ENCODE assay signal across 31 cellular contexts in genomic region chr11:102753267-102753666, GRCh38. TPM values are rescaled to one million over a fixed set of nuclear protein-coding genes. Genes with fewer than 3 reads are reported as not detected.
A peak's percentile ranks its signal among the peaks of the same experiment; 100 is the strongest.
DNase-seq lines count a peak whose midpoint lies in the region; ATAC-seq, FAIRE-seq and TF ChIP-seq lines count a peak whose summit lies in the region.
"Had no signal": no experiment of that assay in that cellular context is flagged by ENCODE, and none has a peak within 500 bp of the region (broad histone marks: within the 10 kb centered on the region; RNA-seq: fewer than 3 reads in every experiment).

No MANE protein-coding gene starts in this region.

- H3K18ac ChIP-seq in H9 (ENCODE audit: insufficient read length, low read depth, low read length) = no peak overlapping the region

- FAIRE-seq in keratinocyte (lab: Jason Lieb, UNC) = peak; percentile 68
- FAIRE-seq: GM12878, GM12892, GM18507 had no signal

- H3K36me3 Mint-ChIP-seq in GM23338 (ENCODE audit: low read depth) (no peaks in the 10 kb centered on the region), H9 (ENCODE audit: insufficient read depth in 1 of 3, low read depth in 3 of 3) (peaks cover 0 to 4% (median 0%) of the 10 kb centered on the region in 3 experiments; a peak in 2 of 7 replicates)
- H3K36me3 Mint-ChIP-seq: CD14-positive monocyte; CD4-positive, alpha-beta memory T cell; CD4-positive, CD25-positive, alpha-beta regulatory T cell; CD8-positive, alpha-beta memory T cell had no signal

- no peak overlapping the region for H3T11ph ChIP-seq in H9 (ENCODE audit: low read length)

- H3K9ac ChIP-seq in H9 (ENCODE audit: extremely low read depth, insufficient read length, low read length) (no peak overlapping the region), keratinocyte (ENCODE audit: control insufficient read depth, extremely low read depth, insufficient read depth, low read length) (no peak overlapping the region)
- H3K9ac ChIP-seq: BLaER1 had no signal

- no CpG with 5 or more reads among the region's 1 CpG for WGBS in H9 (ENCODE audit: extremely low coverage, insufficient read length, low lambda C conversion rate)

- ATAC-seq in GM23338 (no peak), GM21529 (IDR thresholded peaks at IDR 0.05; ENCODE audit: unreplicated experiment) (no peak)
- ATAC-seq: GM12878 had no signal

- H3K36me3 ChIP-seq in GM23338 (ENCODE audit: insufficient read depth) (no peaks in the 10 kb centered on the region), keratinocyte (ENCODE audit: control insufficient read depth in 2 of 2, extremely low read depth in 1 of 2, insufficient read depth in 2 of 2, low read length in 2 of 2) (no peaks in the 10 kb centered on the region)
- H3K36me3 ChIP-seq: BE2C, BLaER1 had no signal

- no peaks in the 10 kb centered on the region for H3K27me3 ChIP-seq in GM23338 (ENCODE audit: insufficient read depth)
- no peaks in the 10 kb centered on the region for H3K27me3 ChIP-seq in H9 (ENCODE audit: insufficient read depth, low read length)
- H3K27me3 ChIP-seq in keratinocyte (ENCODE audit: control insufficient read depth, extremely low read depth, insufficient read depth, low read length) = no peaks in the 10 kb centered on the region
- H3K27me3 ChIP-seq: BE2C, BLaER1 had no signal

- peaks cover 20% of the 10 kb centered on the region for H3K4me1 Mint-ChIP-seq in GM23338
- peaks cover 25 to 28% of the 10 kb centered on the region in 2 experiments for H3K4me1 Mint-ChIP-seq in H9
- H3K4me1 Mint-ChIP-seq: CD4-positive, alpha-beta memory T cell; CD4-positive, CD25-positive, alpha-beta regulatory T cell; CD8-positive, alpha-beta memory T cell had no signal

- H3K27ac Mint-ChIP-seq in GM23338 (0 out of 2 replicates have a peak overlapping the region, but pooled peaks have one; percentile 19), H9 (peak overlapping the region in 2 of 3 experiments; percentile 20 to 89; a peak in 3 of 7 replicates)
- H3K27ac Mint-ChIP-seq: CD4-positive, alpha-beta memory T cell; CD4-positive, CD25-positive, alpha-beta regulatory T cell; CD8-positive, alpha-beta memory T cell had no signal

- H2BK120ac ChIP-seq in H9 (ENCODE audit: low read depth, low read length, poor library complexity, severe bottlenecking) = peak overlapping the region; percentile 77

- H3K9me2 ChIP-seq in GM23338 (ENCODE audit: insufficient read depth) = no peaks in the 10 kb centered on the region

- no peak overlapping the region for H2BK20ac ChIP-seq in H9 (ENCODE audit: low read depth, low read length, poor library complexity, severe bottlenecking)

- no peaks in the 10 kb centered on the region for H3F3A ChIP-seq in GM23338 (replicated peaks; ENCODE audit: low read depth)

- no peaks in the 10 kb centered on the region for H4K20me1 ChIP-seq in GM23338 (replicated peaks; ENCODE audit: insufficient read depth)
- H4K20me1 ChIP-seq in H9 (ENCODE audit: control insufficient read depth, insufficient read depth, insufficient read length) = no peaks in the 10 kb centered on the region
- H4K20me1 ChIP-seq in keratinocyte (ENCODE audit: control insufficient read depth, extremely low read depth, insufficient read depth, low read length) = no peaks in the 10 kb centered on the region
- H4K20me1 ChIP-seq: BLaER1 had no signal

- dilution Hi-C loops in keratinocyte (cut with MboI; ENCODE audit: extremely low pct_ligation_motif_present, low sequenced_read_pairs) = no loop called here

- H4K91ac ChIP-seq in H9 (ENCODE audit: insufficient read length, low read depth, low read length) = no peak overlapping the region

- DNase-seq in GM23338 (ENCODE audit: low spot score) (no peak), H9 (no peak), epithelial cell of prostate (ENCODE audit: low read depth, low spot score) (no peak), keratinocyte (ENCODE audit: low read depth, low spot score) (no peak), dermis blood vessel endothelial cell (no peak), superior temporal gyrus (ENCODE audit: extremely low spot score) (no peak)
- DNase-seq: 8988T; ACHN; BE2C; C1 segment of cervical spinal cord; CD4-positive, alpha-beta memory T cell; CD4-positive, CD25-positive, alpha-beta regulatory T cell; CD8-positive, alpha-beta memory T cell; COR-L47; DMS 273 treated with DMSO at 0.1 percent for 48 hours; DMS153; DMS53; DMS79; DND-41; EL; GDM1 had no signal

- no peak overlapping the region for H2AK5ac ChIP-seq in H9 (ENCODE audit: insufficient read length, low read length)

- no peaks in the 10 kb centered on the region for H3K23me2 ChIP-seq in H9 (ENCODE audit: insufficient read length, low read depth, low read length, poor library complexity, severe bottlenecking)

- TF ChIP-seq CTCF in GM23338 (conservative IDR thresholded peaks at IDR 0.05; ENCODE audit: low read depth in 2 of 2) (no peak), H9 (conservative IDR thresholded peaks at IDR 0.05) (no peak), keratinocyte (optimal IDR thresholded peaks at IDR 0.05 in 1 of 3, IDR thresholded peaks at IDR 0.05 in 1 of 3, conservative IDR thresholded peaks at IDR 0.05 in 1 of 3; ENCODE audit: extremely low read depth in 1 of 3, insufficient read depth in 2 of 3, low read length in 3 of 3) (no peak)

- H3K14ac ChIP-seq in H9 (ENCODE audit: insufficient read depth, low read length) = no peak overlapping the region; the same call in 1 of the 2 replicates

- H3K4me1 ChIP-seq in GM23338 (ENCODE audit: insufficient read depth) = peaks cover 32% of the 10 kb centered on the region
- peaks cover 6% of the 10 kb centered on the region; the same call in 1 of the 2 replicates for H3K4me1 ChIP-seq in H9 (ENCODE audit: insufficient read depth, low read length)
- peaks cover 12% of the 10 kb centered on the region for H3K4me1 ChIP-seq in keratinocyte (ENCODE audit: control insufficient read depth, extremely low read depth, insufficient read depth, low read length)
- H3K4me1 ChIP-seq: BE2C had no signal

- H3K9me3 Mint-ChIP-seq in GM23338 (peaks cover 2% of the 10 kb centered on the region; the same call in 1 of the 3 replicates), H9 (no peaks in the 10 kb centered on the region)

- H3K4me3 ChIP-seq in GM23338 (no peak overlapping the region), keratinocyte (ENCODE audit: control insufficient read depth in 2 of 3, extremely low read depth in 1 of 3, insufficient read depth in 2 of 3, low read depth in 1 of 3, low read length in 3 of 3) (no peak overlapping the region)
- H3K4me3 ChIP-seq: BLaER1, GM12878 had no signal

- H3K27ac ChIP-seq in GM23338 (ENCODE audit: low read depth) (0 out of 2 replicates have a peak overlapping the region, but pooled peaks have one; percentile 36), H9 (ENCODE audit: insufficient read length, low read depth, low read length) (no peak overlapping the region), epithelial cell of prostate (peak overlapping the region; percentile 30), keratinocyte (ENCODE audit: control insufficient read depth, insufficient read depth, low read length) (no peak overlapping the region)
- H3K27ac ChIP-seq: BLaER1 had no signal

- no peak overlapping the region for H2BK15ac ChIP-seq in H9 (ENCODE audit: low read depth, low read length)

- H2BK5ac ChIP-seq in H9 (ENCODE audit: insufficient read length, low read length) = no peak overlapping the region

- H3K56ac ChIP-seq in H9 (ENCODE audit: insufficient read length, low read depth, low read length) = no peak overlapping the region

- H2AFZ ChIP-seq in GM23338 (0 out of 2 replicates have a peak overlapping the region, but pooled peaks have one; percentile 64), H9 (ENCODE audit: low read length) (no peak overlapping the region), keratinocyte (ENCODE audit: control insufficient read depth, low read length) (no peak overlapping the region)

- no peaks in the 10 kb centered on the region for H3K9me3 ChIP-seq in H9 (ENCODE audit: control insufficient read depth, low read depth, low read length)
- H3K9me3 ChIP-seq in keratinocyte (ENCODE audit: control insufficient read depth, low read depth, low read length) = no peaks in the 10 kb centered on the region
- H3K9me3 ChIP-seq: BE2C, BLaER1 had no signal

- H4K8ac ChIP-seq in H9 (replicated peaks; ENCODE audit: insufficient read length, low read depth, low read length) = no peak overlapping the region

- no peak overlapping the region for H3K23ac ChIP-seq in H9 (ENCODE audit: insufficient read length, low read depth, low read length)

- H3K79me2 ChIP-seq in GM23338 (replicated peaks; ENCODE audit: insufficient read depth) = no peaks in the 10 kb centered on the region; the same call in 1 of the 2 replicates
- no peaks in the 10 kb centered on the region for H3K79me2 ChIP-seq in H9 (ENCODE audit: insufficient read depth, low read length)
- no peaks in the 10 kb centered on the region for H3K79me2 ChIP-seq in keratinocyte (ENCODE audit: control insufficient read depth, insufficient read depth, low read length)

- H3K4me3 Mint-ChIP-seq in GM23338 (no peak overlapping the region), H9 (no peak overlapping the region)
- H3K4me3 Mint-ChIP-seq: CD14-positive monocyte; CD4-positive, alpha-beta memory T cell; CD4-positive, CD25-positive, alpha-beta regulatory T cell; CD8-positive, alpha-beta memory T cell had no signal

- H3K9me1 ChIP-seq in keratinocyte (ENCODE audit: control insufficient read depth, extremely low read depth, insufficient read depth, low read length) = no peaks in the 10 kb centered on the region

- no peak overlapping the region for H3K4ac ChIP-seq in H9 (ENCODE audit: low read depth, low read length)

- H3K79me1 ChIP-seq in H9 (ENCODE audit: insufficient read depth, low read depth, low read length, poor library complexity, severe bottlenecking) = no peaks in the 10 kb centered on the region

- no peak overlapping the region for H3K4me2 ChIP-seq in GM23338
- H3K4me2 ChIP-seq in H9 (ENCODE audit: insufficient read depth, insufficient read length, low read length) = no peak overlapping the region
- no peak overlapping the region for H3K4me2 ChIP-seq in keratinocyte (ENCODE audit: control insufficient read depth, extremely low read depth, insufficient read depth, low read depth, low read length)
- H3K4me2 ChIP-seq: BLaER1 had no signal

- H2BK12ac ChIP-seq in H9 (ENCODE audit: insufficient read length, low read depth, low read length) = no peak overlapping the region

- peaks cover 1% of the 10 kb centered on the region for H3K27me3 Mint-ChIP-seq in GM23338 (ENCODE audit: insufficient read depth, low read depth, poor library complexity)
- H3K27me3 Mint-ChIP-seq in H9 (ENCODE audit: low read depth) = no peaks in the 10 kb centered on the region

- H4K5ac ChIP-seq in H9 (ENCODE audit: insufficient read length, low read depth, low read length) = no peak overlapping the region

RNA-seq across cellular contexts. Expression of gene MMP10, which starts 27.2 kb away (rescaled TPM):
- 0.10 and 0.31 TPM in 2 replicates for total RNA-seq in GM23338 (2014; rRNA removed; shearing (Covaris generic))
- polyA plus RNA-seq in GM23338 (2016; fragmentation: Nextera tagmentation; extraction: Ambion mirVana) (not detected in 2 replicates), keratinocyte (19.1 to 45.7 TPM (median 44.4 TPM) in 3 replicates)
- total RNA-seq in H9 (2021) (0.20 TPM in 1 of 2 replicates, not detected in the other), dermis blood vessel endothelial cell (5.0 and 7.3 TPM in 2 replicates)
- 1.5 TPM for polyA plus RNA-seq in keratinocyte (2011; ENCODE audit: low read depth)
- 8.7 and 15.4 TPM in 2 replicates for polyA plus RNA-seq in keratinocyte (2011; cell fraction: cytosol; rRNA removed)
- polyA plus RNA-seq in keratinocyte (2011; cell fraction: nucleus; rRNA removed) = 69.5 and 76.6 TPM in 2 replicates
- 1.5 and 25.6 TPM in 2 replicates for polyA plus RNA-seq in keratinocyte (2012; ENCODE audit: low replicate concordance)
- 5.1 to 16.0 TPM (median 6.3 TPM) in 3 replicates for polyA minus RNA-seq in keratinocyte
- polyA minus RNA-seq in keratinocyte (2011; cell fraction: cytosol; rRNA and poly(A)+ RNA removed) = 10.0 TPM
- 17.3 and 51.0 TPM in 2 replicates for polyA minus RNA-seq in keratinocyte (2011; cell fraction: nucleus; rRNA and poly(A)+ RNA removed)
- total RNA-seq: CD4-positive, alpha-beta memory T cell; CD4-positive, CD25-positive, alpha-beta regulatory T cell; CD8-positive, alpha-beta memory T cell; Daoy; GM12878 had no signal
- polyA plus RNA-seq: CD14-positive monocyte; CD4-positive, alpha-beta memory T cell; CD4-positive, CD25-positive, alpha-beta regulatory T cell; CD8-positive, alpha-beta memory T cell; GM12878 had no signal

RNA-seq across cellular contexts. Expression of gene MMP8, which starts 28.5 kb away (rescaled TPM):
- total RNA-seq in GM23338 (2014; rRNA removed; shearing (Covaris generic)) = not detected in 2 replicates
- polyA plus RNA-seq in GM23338 (2016; fragmentation: Nextera tagmentation; extraction: Ambion mirVana) = not detected in 2 replicates
- not detected in 2 replicates for total RNA-seq in H9 (2021)
- polyA plus RNA-seq in keratinocyte = 0.09 to 0.33 TPM in 2 of 3 replicates, not detected in the other
- polyA plus RNA-seq in keratinocyte (2011; ENCODE audit: low read depth) = not detected
- not detected in 2 replicates for polyA plus RNA-seq in keratinocyte (2011; cell fraction: cytosol; rRNA removed)
- 0.04 and 0.15 TPM in 2 replicates for polyA plus RNA-seq in keratinocyte (2011; cell fraction: nucleus; rRNA removed)
- 0.13 TPM in 1 of 2 replicates, not detected in the other for polyA plus RNA-seq in keratinocyte (2012; ENCODE audit: low replicate concordance)
- polyA minus RNA-seq in keratinocyte = 0.72 TPM in 1 of 3 replicates, not detected in the others
- not detected for polyA minus RNA-seq in keratinocyte (2011; cell fraction: cytosol; rRNA and poly(A)+ RNA removed)
- not detected in 2 replicates for polyA minus RNA-seq in keratinocyte (2011; cell fraction: nucleus; rRNA and poly(A)+ RNA removed)
- not detected in 2 replicates for total RNA-seq in dermis blood vessel endothelial cell
- total RNA-seq: CD4-positive, alpha-beta memory T cell; CD4-positive, CD25-positive, alpha-beta regulatory T cell; CD8-positive, alpha-beta memory T cell; Daoy; GM12878 had no signal
- polyA plus RNA-seq: CD4-positive, alpha-beta memory T cell; CD4-positive, CD25-positive, alpha-beta regulatory T cell; CD8-positive, alpha-beta memory T cell had no signal

RNA-seq across cellular contexts. Expression of gene MMP1, which starts 44.7 kb away (rescaled TPM):
- total RNA-seq in GM23338 (2014; rRNA removed; shearing (Covaris generic)) = not detected in 2 replicates
- polyA plus RNA-seq in GM23338 (2016; fragmentation: Nextera tagmentation; extraction: Ambion mirVana) = not detected in 2 replicates
- not detected in 2 replicates for total RNA-seq in H9 (2021)
- 81.5 to 158 TPM (median 107 TPM) in 3 replicates for polyA plus RNA-seq in keratinocyte
- polyA plus RNA-seq in keratinocyte (2011; ENCODE audit: low read depth) = 8.7 TPM
- 24.4 and 29.6 TPM in 2 replicates for polyA plus RNA-seq in keratinocyte (2011; cell fraction: cytosol; rRNA removed)
- polyA plus RNA-seq in keratinocyte (2011; cell fraction: nucleus; rRNA removed) = 121 and 131 TPM in 2 replicates
- 14.7 and 75.0 TPM in 2 replicates for polyA plus RNA-seq in keratinocyte (2012; ENCODE audit: low replicate concordance)
- 29.2 to 105 TPM (median 63.0 TPM) in 3 replicates for polyA minus RNA-seq in keratinocyte
- 20.9 TPM for polyA minus RNA-seq in keratinocyte (2011; cell fraction: cytosol; rRNA and poly(A)+ RNA removed)
- polyA minus RNA-seq in keratinocyte (2011; cell fraction: nucleus; rRNA and poly(A)+ RNA removed) = 46.0 and 86.9 TPM in 2 replicates
- total RNA-seq in dermis blood vessel endothelial cell = 650 and 1,055 TPM in 2 replicates
- total RNA-seq: CD4-positive, alpha-beta memory T cell; CD4-positive, CD25-positive, alpha-beta regulatory T cell; CD8-positive, alpha-beta memory T cell; GM12878 had no signal
- polyA plus RNA-seq: CD14-positive monocyte; CD4-positive, alpha-beta memory T cell; CD4-positive, CD25-positive, alpha-beta regulatory T cell; CD8-positive, alpha-beta memory T cell; GM12878 had no signal

RNA-seq across cellular contexts. Expression of gene MMP27, which starts 47.7 kb away (rescaled TPM):
- not detected in 2 replicates for total RNA-seq in GM23338 (2014; rRNA removed; shearing (Covaris generic))
- not detected in 2 replicates for polyA plus RNA-seq in GM23338 (2016; fragmentation: Nextera tagmentation; extraction: Ambion mirVana)
- not detected in 2 replicates for total RNA-seq in H9 (2021)
- polyA plus RNA-seq in keratinocyte = not detected in 3 replicates
- polyA plus RNA-seq in keratinocyte (2011; ENCODE audit: low read depth) = not detected
- polyA plus RNA-seq in keratinocyte (2011; cell fraction: cytosol; rRNA removed) = not detected in 2 replicates
- not detected in 2 replicates for polyA plus RNA-seq in keratinocyte (2011; cell fraction: nucleus; rRNA removed)
- not detected in 2 replicates for polyA plus RNA-seq in keratinocyte (2012; ENCODE audit: low replicate concordance)
- not detected in 3 replicates for polyA minus RNA-seq in keratinocyte
- not detected for polyA minus RNA-seq in keratinocyte (2011; cell fraction: cytosol; rRNA and poly(A)+ RNA removed)
- polyA minus RNA-seq in keratinocyte (2011; cell fraction: nucleus; rRNA and poly(A)+ RNA removed) = not detected in 2 replicates
- total RNA-seq in dermis blood vessel endothelial cell = not detected in 2 replicates
- total RNA-seq: A673; CD4-positive, alpha-beta memory T cell; CD4-positive, CD25-positive, alpha-beta regulatory T cell; CD8-positive, alpha-beta memory T cell; Daoy; G401; GM12878 had no signal
- polyA plus RNA-seq: AG04450; CD14-positive monocyte; CD4-positive, alpha-beta memory T cell; CD4-positive, CD25-positive, alpha-beta regulatory T cell; CD8-positive, alpha-beta memory T cell; GM12878 had no signal

Comparison
In these comparisons a context has a peak if more than half of its experiments do, and no peak if none do; other contexts are left out.
1. H3K27ac ChIP-seq: peak in GM23338 (single experiment) and epithelial cell of prostate (single experiment); none in H9 (single experiment) and keratinocyte (single experiment).
2. RNA of gene MMP1, which starts 44.7 kb away (total RNA-seq): 650 to 1,055 TPM in dermis blood vessel endothelial cell; not detected in GM23338 and not detected in H9; every median in the first group is over 100 times any median in the second.